In the genomic region with DNA sequence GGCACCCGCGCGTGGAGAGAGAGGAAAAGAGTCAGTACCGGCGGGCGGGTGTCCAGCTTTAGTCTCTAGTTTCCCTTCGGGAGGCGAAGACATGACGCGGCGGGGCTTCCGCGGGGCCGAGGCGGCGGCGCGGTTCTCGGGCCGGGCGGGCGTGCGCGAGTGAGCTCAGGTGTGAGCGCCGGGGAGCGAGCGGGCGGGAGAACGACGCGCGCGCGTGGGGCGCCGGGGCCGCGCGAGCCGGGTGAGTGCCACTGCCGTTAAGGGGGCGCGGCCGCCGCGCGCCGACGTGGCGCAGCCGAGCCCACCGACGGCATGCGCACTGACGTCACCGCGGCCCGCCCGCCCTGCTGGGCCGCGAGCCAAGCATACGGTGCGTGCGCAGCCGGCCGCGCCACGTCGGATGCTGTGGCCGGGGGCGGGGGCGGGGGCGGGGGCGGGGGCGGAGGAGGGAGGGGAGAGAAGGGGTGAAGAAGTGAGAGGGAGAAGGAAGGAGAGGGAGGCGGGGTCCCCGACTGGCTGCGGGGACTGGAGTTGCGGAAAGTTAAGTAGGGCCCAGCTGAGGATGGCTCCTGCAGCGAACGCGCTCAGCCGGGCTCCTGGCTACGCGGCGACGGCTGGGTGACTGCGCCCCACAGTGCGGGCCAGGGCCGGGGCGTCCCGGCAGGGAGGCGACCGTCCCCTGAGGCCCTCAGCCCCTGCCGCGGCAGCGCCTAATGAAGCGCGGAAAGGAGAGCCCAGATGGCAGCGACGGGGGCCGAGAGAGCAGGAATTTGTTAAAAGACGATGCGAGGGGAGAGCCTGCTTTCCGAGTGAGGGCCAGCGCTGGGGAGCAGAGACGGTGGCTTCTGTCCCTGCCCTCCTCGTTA, we compare ENCODE assay signal across 8 cellular contexts. TPM values are rescaled to one million over a fixed set of nuclear protein-coding genes. Genes with fewer than 3 reads are reported as not detected.
A peak's percentile ranks its signal among the peaks of the same experiment; 100 is the strongest.
DNase-seq lines count a peak whose midpoint lies in the region; ATAC-seq, FAIRE-seq and TF ChIP-seq lines count a peak whose summit lies in the region.

A gene with protein sequence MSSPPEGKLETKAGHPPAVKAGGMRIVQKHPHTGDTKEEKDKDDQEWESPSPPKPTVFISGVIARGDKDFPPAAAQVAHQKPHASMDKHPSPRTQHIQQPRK (minus strand): TSS at position 259 of the 866 bp plus-strand sequence. CDS start 166 bp downstream, at position 93.

- TF ChIP-seq CTCF in HL-60 (IDR thresholded peaks at IDR 0.05; ENCODE audit: insufficient read depth, low read length) (no peak), H1 (IDR thresholded peaks at IDR 0.05; ENCODE audit: control extremely low read depth in 1 of 3, insufficient read depth in 1 of 3, low read depth in 1 of 3, low read length in 3 of 3) (no peak)

- peaks cover 0 to 6% (median 0%) of the 10 kb centered on the region in 3 donors for H3K36me3 Mint-ChIP-seq in CD8-positive, alpha-beta memory T cell

- H3K4ac ChIP-seq in H1 (replicated peaks; ENCODE audit: insufficient read length, low read depth, low read length) (no peak within 1 kb of the TSS), mesenchymal stem cell (ENCODE audit: low read depth in 1 of 2, low read length in 2 of 2) (peak within 1 kb of the TSS; percentile 94 to 98)

- no peaks in the 10 kb centered on the region for H3K9me3 Mint-ChIP-seq in CD8-positive, alpha-beta memory T cell

- H3K14ac ChIP-seq in H1 (ENCODE audit: insufficient read length): no peak within 1 kb of the TSS
- peak within 1 kb of the TSS in 1 of 2 experiments; percentile 94 for H3K14ac ChIP-seq in mesenchymal stem cell (ENCODE audit: low read length in 2 of 2)

- H3K4me1 Mint-ChIP-seq in CD8-positive, alpha-beta memory T cell: peaks cover 37 to 59% (median 56%) of the 10 kb centered on the region in 3 donors

- H2AK5ac ChIP-seq in H1 (ENCODE audit: low read depth, low read length) (no peak within 1 kb of the TSS), mesenchymal stem cell (ENCODE audit: low read length, severe bottlenecking) (peak within 1 kb of the TSS; percentile 62)

- H3K27me3 Mint-ChIP-seq in CD8-positive, alpha-beta memory T cell: peaks cover 3 to 6% of the 10 kb centered on the region in 2 donors

- no peaks in the 10 kb centered on the region for H3K9me3 ChIP-seq in CD8-positive, alpha-beta memory T cell (ENCODE audit: low read length)
- H3K9me3 ChIP-seq in H1 (ENCODE audit: insufficient read depth in 2 of 2, low read depth in 1 of 2, low read length in 1 of 2) (no peaks in the 10 kb centered on the region), mesenchymal stem cell (ENCODE audit: control insufficient read depth, low read length) (no peaks in the 10 kb centered on the region)

- H4K20me1 ChIP-seq in H1 (replicated peaks in 1 of 2; ENCODE audit: control insufficient read depth in 1 of 2, insufficient read depth in 2 of 2, low read length in 2 of 2): peaks cover 0 to 1% of the 10 kb centered on the region in 2 experiments

- H3K36me3 ChIP-seq in CD8-positive, alpha-beta memory T cell (ENCODE audit: insufficient read depth, low read length): no peaks in the 10 kb centered on the region
- no peaks in the 10 kb centered on the region for H3K36me3 ChIP-seq in H1 (ENCODE audit: control insufficient read depth in 2 of 4, insufficient read depth in 4 of 4, low read length in 3 of 4)
- peaks cover 0 to 14% of the 10 kb centered on the region in 2 experiments for H3K36me3 ChIP-seq in mesenchymal stem cell (ENCODE audit: control insufficient read depth in 1 of 2, insufficient read depth in 2 of 2, low read depth in 1 of 2, low read length in 2 of 2)

- ATAC-seq in GM19463 (IDR thresholded peaks at IDR 0.05; ENCODE audit: unreplicated experiment): peak; percentile 70

- POLR2A ChIA-PET in CD8-positive, alpha-beta memory T cell (lab: Charles Lee): interaction anchor here (0.8 to 0.9 kb wide), 3 partner anchors 128 to 511 kb away, joined by 3 to 5 read pairs (median 3); partner anchors contain the start of genes CCT5 and MARCHF6
- POLR2A ChIA-PET in H1 (lab: Charles Lee; ENCODE audit: partially characterized antibody): interaction anchor here (0.6 to 1.5 kb wide), 4 partner anchors 36 to 418 kb away, joined by 3 to 7 read pairs (median 4); no protein-coding TSS in a partner anchor

- FAIRE-seq in H1 (lab: Jason Lieb, UNC): no peak

- no peak for TF ChIP-seq RAD21 in H1 (IDR thresholded peaks at IDR 0.05 in 1 of 2, conservative IDR thresholded peaks at IDR 0.05 in 1 of 2; ENCODE audit: low read depth in 2 of 2, low read length in 2 of 2)

- H3K27me3 ChIP-seq in CD8-positive, alpha-beta memory T cell (ENCODE audit: insufficient read depth, low read length, poor library complexity, severe bottlenecking): no peaks in the 10 kb centered on the region
- H3K27me3 ChIP-seq in HL-60 (ENCODE audit: insufficient read depth, poor library complexity, severe bottlenecking): no peaks in the 10 kb centered on the region
- H3K27me3 ChIP-seq in H1 (replicated peaks in 1 of 4; ENCODE audit: control insufficient read depth in 3 of 4, extremely low read depth in 1 of 4, insufficient read depth in 3 of 4, low read length in 3 of 4): peaks cover 0 to 9% (median 7%) of the 10 kb centered on the region in 4 experiments; a peak in 5 of 7 replicates
- H3K27me3 ChIP-seq in mesenchymal stem cell (ENCODE audit: control insufficient read depth in 1 of 2, insufficient read depth in 1 of 2, low read length in 2 of 2): no peaks in the 10 kb centered on the region

- 3% methylated on average over 25 of the region's 109 CpGs; no CpG with 5 or more reads in 1 of the 2 experiments for WGBS in H1 (ENCODE audit: extremely low coverage in 1 of 2, insufficient coverage in 1 of 2, insufficient read length in 1 of 2, insufficient replicate concordance in 2 of 2, low coverage in 1 of 2, low lambda C conversion rate in 2 of 2, missing lambda C conversion rate in 1 of 2), 2 experiments
- WGBS in mesenchymal stem cell: 2% methylated on average over 49 of the region's 109 CpGs

- no peak within 1 kb of the TSS; the same call in 1 of the 2 replicates for H2BK15ac ChIP-seq in H1 (ENCODE audit: low read length)
- peak within 1 kb of the TSS; percentile 98 for H2BK15ac ChIP-seq in mesenchymal stem cell (ENCODE audit: low read depth, poor library complexity, severe bottlenecking)

- H2BK5ac ChIP-seq in H1 (ENCODE audit: low read depth, low read length) (peak within 1 kb of the TSS; percentile 90; the same call in 1 of the 2 replicates), mesenchymal stem cell (ENCODE audit: low read depth, low read length, poor library complexity, severe bottlenecking) (peak within 1 kb of the TSS; percentile 94)

- H4K91ac ChIP-seq in H1 (replicated peaks; ENCODE audit: insufficient read length, low read length) (peak within 1 kb of the TSS; percentile 87), mesenchymal stem cell (ENCODE audit: low read length) (peak within 1 kb of the TSS; percentile 100)

- peak within 1 kb of the TSS; percentile 87 for H4K8ac ChIP-seq in H1 (ENCODE audit: extremely low read depth, insufficient read depth, low read length)
- peak within 1 kb of the TSS; percentile 99 for H4K8ac ChIP-seq in mesenchymal stem cell (ENCODE audit: low read length)

- peak within 1 kb of the TSS; percentile 89 to 96 (median 93) for H3K4me3 Mint-ChIP-seq in CD8-positive, alpha-beta memory T cell

- H3K79me2 ChIP-seq in H1 (ENCODE audit: control insufficient read depth in 1 of 2, insufficient read depth in 2 of 2, low read length in 2 of 2): peaks cover 0 to 19% of the 10 kb centered on the region in 2 experiments; a peak in 2 of 4 replicates

- H3K18ac ChIP-seq in H1 (ENCODE audit: extremely low read depth, low read length) (peak within 1 kb of the TSS; percentile 43; the same call in 1 of the 2 replicates), mesenchymal stem cell (ENCODE audit: low read depth in 1 of 2, low read length in 2 of 2) (peak within 1 kb of the TSS; percentile 98 to 99)

- H3K79me1 ChIP-seq in H1 (ENCODE audit: low read depth, low read length) (peaks cover 3% of the 10 kb centered on the region; the same call in 1 of the 2 replicates), mesenchymal stem cell (replicated peaks; ENCODE audit: low read length, poor library complexity, severe bottlenecking) (no peaks in the 10 kb centered on the region)

- H3K4me3 ChIP-seq in CD8-positive, alpha-beta memory T cell (ENCODE audit: low read length): peak within 1 kb of the TSS; percentile 81
- H3K4me3 ChIP-seq in HL-60 (replicated peaks; ENCODE audit: insufficient read depth, low read length) (peak within 1 kb of the TSS; percentile 55), H1 (ENCODE audit: extremely low read depth in 1 of 4, insufficient read depth in 2 of 4, low read depth in 3 of 4, low read length in 4 of 4) (peak within 1 kb of the TSS; percentile 63 to 84 (median 82)), mesenchymal stem cell (ENCODE audit: insufficient read depth in 1 of 2, low read depth in 1 of 2, low read length in 2 of 2) (peak within 1 kb of the TSS; percentile 81 to 94)

- peak within 1 kb of the TSS; percentile 49 to 82 (median 70) for H3K9ac ChIP-seq in H1 (replicated peaks in 1 of 4; ENCODE audit: extremely low read depth in 1 of 4, low read depth in 3 of 4, low read length in 3 of 4)
- H3K9ac ChIP-seq in mesenchymal stem cell (ENCODE audit: low read length): peak within 1 kb of the TSS; percentile 98

- TF ChIP-seq EP300 in H1 (IDR thresholded peaks at IDR 0.05; ENCODE audit: borderline replicate concordance in 1 of 2, low read depth in 2 of 2, low read length in 2 of 2): no peak

- peak within 1 kb of the TSS; percentile 88 for H2BK12ac ChIP-seq in H1 (ENCODE audit: low read depth, low read length)
- peak within 1 kb of the TSS; percentile 49 to 90 for H2BK12ac ChIP-seq in mesenchymal stem cell (ENCODE audit: low read length in 2 of 2)

- H3K23ac ChIP-seq in H1 (ENCODE audit: insufficient read length) (no peak within 1 kb of the TSS), mesenchymal stem cell (ENCODE audit: low read length in 2 of 2) (peak within 1 kb of the TSS in 1 of 2 experiments; percentile 76)

- peak within 1 kb of the TSS; percentile 81 for H4K5ac ChIP-seq in H1 (ENCODE audit: insufficient read length, low read depth, low read length)

- H3K27ac Mint-ChIP-seq in CD8-positive, alpha-beta memory T cell: peak within 1 kb of the TSS; percentile 80 to 95 (median 92)

- TF ChIP-seq POLR2A in H1 (IDR thresholded peaks at IDR 0.05; ENCODE audit: control extremely low read depth in 1 of 2, low read depth in 2 of 2, low read length in 2 of 2): no peak

- H3K4me1 ChIP-seq in CD8-positive, alpha-beta memory T cell (ENCODE audit: insufficient read depth, low read length): peaks cover 28% of the 10 kb centered on the region
- peaks cover 2 to 10% (median 5%) of the 10 kb centered on the region in 4 experiments; a peak in 5 of 7 replicates for H3K4me1 ChIP-seq in H1 (replicated peaks in 1 of 4; ENCODE audit: control insufficient read depth in 3 of 4, insufficient read depth in 4 of 4, low read length in 3 of 4)
- peaks cover 18% of the 10 kb centered on the region for H3K4me1 ChIP-seq in mesenchymal stem cell (ENCODE audit: control insufficient read depth, insufficient read depth, low read depth, low read length)

- DNase-seq in CD8-positive, alpha-beta memory T cell: peak; percentile 88 to 93 (median 92)
- DNase-seq in HL-60 (ENCODE audit: low read depth in 1 of 2, low spot score in 1 of 2) (peak; percentile 82 to 86), H1 (ENCODE audit: low read depth in 1 of 2, low spot score in 2 of 2) (peak; percentile 64 to 87), mesenchymal stem cell (peak; percentile 88)
- peak; percentile 63 for DNase-seq in NK-92 treated with Interleukin-12 subunit alpha and Interleukin-12 subunit beta, amount 100 ng/mL, for 24 hours (lab: John Stamatoyannopoulos, UW)
- DNase-seq in activated CD8-positive, alpha-beta memory T cell treated with anti-CD3 and anti-CD28 coated beads for 48 hours (ENCODE audit: low read depth in 2 of 3, low spot score in 2 of 3): peak; percentile 46 to 83 (median 70)
- DNase-seq in stimulated activated CD8-positive, alpha-beta memory T cell treated with anti-CD3 and anti-CD28 coated beads, Interleukin-12 subunit alpha, Interleukin-12 subunit beta, amount 100 ng/mL, for 4 hours (ENCODE audit: low read depth): peak; percentile 85

- CTCF ChIA-PET in CD8-positive, alpha-beta memory T cell (lab: Charles Lee): no interaction called here
- CTCF ChIA-PET in H1 (lab: Charles Lee; ENCODE audit: partially characterized antibody): no interaction called here

- H2AFZ ChIP-seq in H1 (ENCODE audit: low read length): peak within 1 kb of the TSS; percentile 75; the same call in 1 of the 2 replicates
- peak within 1 kb of the TSS; percentile 80 for H2AFZ ChIP-seq in mesenchymal stem cell (ENCODE audit: low read depth, low read length)

- H2BK120ac ChIP-seq in H1 (replicated peaks; ENCODE audit: low read depth, low read length) (no peak within 1 kb of the TSS), mesenchymal stem cell (ENCODE audit: low read depth, low read length) (peak within 1 kb of the TSS; percentile 91)

- H2BK20ac ChIP-seq in H1 (ENCODE audit: low read length): no peak within 1 kb of the TSS

- H3K4me2 ChIP-seq in H1 (ENCODE audit: insufficient read depth in 1 of 2, low read depth in 2 of 2, low read length in 2 of 2): peak within 1 kb of the TSS; percentile 73 to 96
- peak within 1 kb of the TSS; percentile 74 for H3K4me2 ChIP-seq in mesenchymal stem cell (ENCODE audit: low read length, poor library complexity, severe bottlenecking)

- peak within 1 kb of the TSS; percentile 80 for H3K27ac ChIP-seq in CD8-positive, alpha-beta memory T cell (ENCODE audit: low read depth, low read length)
- H3K27ac ChIP-seq in HL-60 (replicated peaks): peak within 1 kb of the TSS; percentile 91
- peak within 1 kb of the TSS; percentile 45; the same call in 1 of the 2 replicates for H3K27ac ChIP-seq in H1 (ENCODE audit: low read depth, low read length)
- H3K27ac ChIP-seq in mesenchymal stem cell (ENCODE audit: low read length, poor library complexity, severe bottlenecking): peak within 1 kb of the TSS; percentile 78

- peaks cover 5% of the 10 kb centered on the region; the same call in 1 of the 2 replicates for H3K23me2 ChIP-seq in H1 (ENCODE audit: low read depth, low read length)

- H3K56ac ChIP-seq in H1 (replicated peaks; ENCODE audit: insufficient read length, low read depth, low read length): no peak within 1 kb of the TSS

RNA-seq across cellular contexts. Expression of the gene that starts here (rescaled TPM):
- 10 to 100 TPM; 60.0 to 61.5 TPM for total RNA-seq in CD8-positive, alpha-beta memory T cell
- polyA plus RNA-seq in CD8-positive, alpha-beta memory T cell: 73.7 TPM
- 43.3 and 44.4 TPM in 2 replicates for total RNA-seq in H1 (2021; fragmentation: NEBNext Ultra II Directional; extraction: Animal tissue kit (Norgen Biotek cat#: 25700))
- 26.2 and 30.2 TPM in 2 replicates for polyA plus RNA-seq in H1 (2011; rRNA removed)
- 26.3 TPM for polyA plus RNA-seq in H1 (2011; cell fraction: cytosol; rRNA removed)
- 35.5 TPM for polyA plus RNA-seq in H1 (2011; cell fraction: nucleus; rRNA removed)
- 39.8 to 45.4 TPM (median 43.0 TPM) in 4 replicates for polyA plus RNA-seq in H1 (2012, experiment 1 of 2)
- 49.1 TPM for polyA plus RNA-seq in H1 (2012, experiment 2 of 2)
- 33.9 TPM for polyA plus RNA-seq in H1 (2013, experiment 1 of 2)
- polyA plus RNA-seq in H1 (2013, experiment 2 of 2): 37.1 TPM
- 17.4 and 18.9 TPM in 2 replicates for polyA minus RNA-seq in H1 (2011; rRNA and poly(A)+ RNA removed)
- polyA minus RNA-seq in H1 (2011; cell fraction: cytosol; rRNA and poly(A)+ RNA removed): 20.6 TPM
- 19.2 TPM for polyA minus RNA-seq in H1 (2011; cell fraction: nucleus; rRNA and poly(A)+ RNA removed)
- 137 TPM for polyA plus RNA-seq in mesenchymal stem cell (2013, experiment 1 of 2)
- 136 TPM for polyA plus RNA-seq in mesenchymal stem cell (2013, experiment 2 of 2)

Comparison
In these comparisons a context has a peak if more than half of its experiments do, and no peak if none do; other contexts are left out.
1. Peak in every context shown above with its lines: DNase-seq, ATAC-seq, H3K4me3 ChIP-seq and H3K27ac ChIP-seq.